8 cellular contexts compared by ENCODE assay signal in genomic region chr3:129248286-129248979, GRCh38. TPM values are rescaled to one million over a fixed set of nuclear protein-coding genes. Genes with fewer than 3 reads are reported as not detected.
DNase-seq lines count a peak whose midpoint lies in the region; ATAC-seq and TF ChIP-seq lines count a peak whose summit lies in the region.

No MANE protein-coding gene starts in this region.

- H3K9me3 ChIP-seq in Caco-2 (no peaks in the 10 kb centered on the region), osteoblast (ENCODE audit: low read depth, low read length) (no peaks in the 10 kb centered on the region)

- no peaks in the 10 kb centered on the region for H3K4me1 ChIP-seq in Caco-2
- H3K4me1 ChIP-seq in osteoblast (ENCODE audit: insufficient read depth, low read length), result peaks cover 36% of the 10 kb centered on the region

- no peaks in the 10 kb centered on the region for H3K9me3 Mint-ChIP-seq in Caco-2 (ENCODE audit: unreplicated experiment)
- no peaks in the 10 kb centered on the region for H3K9me3 Mint-ChIP-seq in endothelial cell (ENCODE audit: unreplicated experiment)

- H3K36me3 ChIP-seq in Caco-2 (ENCODE audit: control insufficient read depth, insufficient read depth, low read length) (peaks cover 4% of the 10 kb centered on the region; the same call in 1 of the 2 replicates), osteoblast (ENCODE audit: insufficient read depth, low read length) (peaks cover 19% of the 10 kb centered on the region)

- H3K4me3 ChIP-seq in Caco-2 (ENCODE audit: low read depth, low read length) (peak overlapping the region; percentile 85), osteoblast (ENCODE audit: insufficient read depth, low read length) (peak overlapping the region; percentile 98)

- peaks cover 63% of the 10 kb centered on the region for H3K79me2 ChIP-seq in osteoblast (ENCODE audit: insufficient read depth, low read length)

- TF ChIP-seq CTCF in Caco-2 (IDR thresholded peaks at IDR 0.05; ENCODE audit: insufficient read depth in 1 of 2, low read depth in 1 of 2, low read length in 1 of 2, severe bottlenecking in 1 of 2, unreplicated experiment in 1 of 2), result no peak
- no peak for TF ChIP-seq CTCF in endothelial cell (IDR thresholded peaks at IDR 0.05; ENCODE audit: unreplicated experiment)
- TF ChIP-seq CTCF in osteoblast (IDR thresholded peaks at IDR 0.05; ENCODE audit: extremely low read depth, low read depth, low read length), result no peak

- CTCF ChIA-PET in Caco-2 (lab: Charles Lee), result interaction anchor here (1.1 to 1.5 kb wide), 2 partner anchors 86 to 222 kb away, joined by 4 to 11 read pairs; no protein-coding TSS in a partner anchor

- H3K4me3 Mint-ChIP-seq in Caco-2 (ENCODE audit: unreplicated experiment), result peak overlapping the region; percentile 94
- peak overlapping the region; percentile 98 for H3K4me3 Mint-ChIP-seq in endothelial cell (ENCODE audit: unreplicated experiment)

- peaks cover 34% of the 10 kb centered on the region for H3K36me3 Mint-ChIP-seq in Caco-2 (ENCODE audit: insufficient read depth, unreplicated experiment)
- peaks cover 14% of the 10 kb centered on the region for H3K36me3 Mint-ChIP-seq in endothelial cell (ENCODE audit: low read depth, unreplicated experiment)

- POLR2A ChIA-PET in Caco-2 (lab: Charles Lee), result no interaction called here

- no peak for DNase-seq in Caco-2
- peak; percentile 51 for DNase-seq in OCI-M1 (lab: John Stamatoyannopoulos, UW)
- DNase-seq in endothelial cell (ENCODE audit: low spot score), result no peak
- no peak for DNase-seq in osteoblast (ENCODE audit: insufficient read length, low spot score, missing footprints)
- no peak for DNase-seq in HCEC 1CT
- no peak for DNase-seq in activated CD4-positive, CD25-positive, alpha-beta regulatory T cell (lab: John Stamatoyannopoulos, UW)
- no peak for DNase-seq in midbrain (lab: John Stamatoyannopoulos, UW)

- intact Hi-C loops in Caco-2 (cut with micrococcal nuclease; ENCODE audit: unreplicated experiment), result no loop called here

- H3K27me3 ChIP-seq in Caco-2 (replicated peaks; ENCODE audit: control insufficient read depth, insufficient read depth, low read length) (no peaks in the 10 kb centered on the region), osteoblast (ENCODE audit: insufficient read depth, low read length) (no peaks in the 10 kb centered on the region)

- peak overlapping the region; percentile 89 for H2AFZ ChIP-seq in osteoblast (ENCODE audit: low read length)

- no peak for ATAC-seq in GM18868 (IDR thresholded peaks at IDR 0.05; ENCODE audit: unreplicated experiment)

- H3K4me1 Mint-ChIP-seq in Caco-2 (ENCODE audit: low read depth, unreplicated experiment), result peaks cover 7% of the 10 kb centered on the region
- H3K4me1 Mint-ChIP-seq in endothelial cell (ENCODE audit: unreplicated experiment), result peaks cover 25% of the 10 kb centered on the region

- peak overlapping the region; percentile 96 for H3K27ac Mint-ChIP-seq in Caco-2 (ENCODE audit: unreplicated experiment)
- peak overlapping the region; percentile 89 for H3K27ac Mint-ChIP-seq in endothelial cell (ENCODE audit: unreplicated experiment)

- peaks cover 12% of the 10 kb centered on the region for H4K20me1 ChIP-seq in osteoblast (ENCODE audit: insufficient read depth, low read length)

- H3K27me3 Mint-ChIP-seq in Caco-2 (ENCODE audit: insufficient read depth, unreplicated experiment), result no peaks in the 10 kb centered on the region
- peaks cover 7% of the 10 kb centered on the region for H3K27me3 Mint-ChIP-seq in endothelial cell (ENCODE audit: unreplicated experiment)

- H3K4me2 ChIP-seq in osteoblast (ENCODE audit: insufficient read depth, low read length), result peak overlapping the region; percentile 92

- no TSS peak for BruUV-seq in Caco-2 (replicated peaks; lab: Mats Ljungman, UMichigan)

- H3K27ac ChIP-seq in osteoblast (ENCODE audit: low read depth, low read length), result peak overlapping the region; percentile 98

RNA-seq across cellular contexts. Expression of gene COPG1, which starts 1.0 kb away (rescaled TPM):
- 178 TPM in 2 replicates for total RNA-seq in Caco-2 (2022)
- 149 TPM for total RNA-seq in endothelial cell (ENCODE audit: unreplicated experiment)
- 297 and 305 TPM in 2 replicates for total RNA-seq in osteoblast

RNA-seq across cellular contexts. Expression of gene HMCES, which starts 30.2 kb away (rescaled TPM):
- total RNA-seq in Caco-2 (2022) (47.7 and 47.9 TPM in 2 replicates), endothelial cell (ENCODE audit: unreplicated experiment) (36.4 TPM), osteoblast (10.5 and 11.8 TPM in 2 replicates)
